ENCODE assay signal across 16 cellular contexts in the genomic region with DNA sequence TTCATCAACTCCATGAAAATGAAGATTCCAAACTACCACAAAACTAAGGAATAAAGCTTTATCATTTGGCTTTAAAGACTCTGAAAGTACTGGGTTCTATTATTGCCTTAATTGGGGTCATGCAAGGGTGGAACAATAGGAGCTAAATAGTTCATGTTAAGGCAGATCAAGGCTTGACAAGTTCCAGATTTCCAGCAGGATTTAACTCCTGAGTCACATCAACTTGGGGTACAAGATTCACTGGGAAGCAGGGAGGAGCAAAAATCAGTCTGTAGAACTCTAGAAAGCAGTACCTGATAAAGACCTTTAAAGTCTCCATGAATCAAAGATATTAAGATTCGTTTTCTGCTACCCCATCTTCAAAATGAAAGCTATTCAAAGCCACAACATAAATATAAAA. TPM values are rescaled to one million over a fixed set of nuclear protein-coding genes. Genes with fewer than 3 reads are reported as not detected.
DNase-seq lines count a peak whose midpoint lies in the region; ATAC-seq and TF ChIP-seq lines count a peak whose summit lies in the region.
"Had no signal": no experiment of that assay in that cellular context is flagged by ENCODE, and none has a peak within 500 bp of the region (broad histone marks: within the 10 kb centered on the region; RNA-seq: fewer than 3 reads in every experiment).

No MANE protein-coding gene starts in this region.

- H3F3A ChIP-seq in GM23248 (ENCODE audit: insufficient read depth) = peaks cover 68% of the 10 kb centered on the region

- no peaks in the 10 kb centered on the region for H4K20me1 ChIP-seq in GM23248 (ENCODE audit: insufficient read depth)

- TF ChIP-seq POLR2A in right lobe of liver (IDR thresholded peaks at IDR 0.05) (no peak), transverse colon (IDR thresholded peaks at IDR 0.05) (no peak), lower leg skin (IDR thresholded peaks at IDR 0.05) (no peak)

- intact Hi-C loops in colonic mucosa (cut with DNase I) (loop anchor here (5.0 kb wide), 1 partner anchor 98 kb away; a partner anchor contains a TSS), right lobe of liver (cut with DNase I) (no loop called here), transverse colon (cut with DNase I; ENCODE audit: low total_unique reads) (loop anchor here (10.0 kb wide), 1 partner anchor 730 kb away; no protein-coding TSS in a partner anchor), lower leg skin (cut with DNase I; ENCODE audit: low total_unique reads) (loop anchor here (10.0 kb wide), 1 partner anchor 90 kb away; no protein-coding TSS in a partner anchor)

- H3K79me2 ChIP-seq in GM23248 (ENCODE audit: insufficient read depth) = no peaks in the 10 kb centered on the region

- no peaks in the 10 kb centered on the region for H3K9me2 ChIP-seq in GM23248 (ENCODE audit: insufficient read depth)

- DNase-seq in GM23248 (no peak), colonic mucosa (no peak), right lobe of liver (no peak), transverse colon (no peak), NCI-H146 (lab: John Stamatoyannopoulos, UW) (no peak), lower leg skin (ENCODE audit: low spot score in 2 of 2) (no peak), amniotic stem cell (lab: John Stamatoyannopoulos, UW) (no peak)
- DNase-seq: KG1, NCI-H1092, NCI-H1694, NCI-H446 treated with DMSO at 0.1 percent for 48 hours, NCI-H748 treated with DMSO at 0.1 percent for 48 hours had no signal

- no peak overlapping the region for H3K4me2 ChIP-seq in GM23248 (ENCODE audit: unreplicated experiment)

- in situ Hi-C loops in GM23248 (cut with MboI) = no loop called here
- in situ Hi-C loops in transverse colon (cut with MboI; ENCODE audit: low pct_ligation_motif_present in 1 of 4, low pct_unique_long_range_greater_than_20kb in 1 of 4, low sequenced_read_pairs in 3 of 4) = loop anchor here (10.0 to 25.0 kb wide), 5 partner anchors 98 to 740 kb away; a partner anchor contains a TSS

- no peak for TF ChIP-seq EP300 in transverse colon (IDR thresholded peaks at IDR 0.05; ENCODE audit: low read depth)

- no peaks in the 10 kb centered on the region for H3K9me3 ChIP-seq in GM23248 (ENCODE audit: low read depth)
- no peaks in the 10 kb centered on the region for H3K9me3 ChIP-seq in colonic mucosa
- H3K9me3 ChIP-seq in right lobe of liver = no peaks in the 10 kb centered on the region
- no peaks in the 10 kb centered on the region for H3K9me3 ChIP-seq in transverse colon
- H3K9me3 ChIP-seq: HAP-1 had no signal

- no peaks in the 10 kb centered on the region for H3K27me3 ChIP-seq in GM23248 (replicated peaks; ENCODE audit: insufficient read depth)
- H3K27me3 ChIP-seq in colonic mucosa = no peaks in the 10 kb centered on the region
- H3K27me3 ChIP-seq in right lobe of liver = no peaks in the 10 kb centered on the region
- no peaks in the 10 kb centered on the region for H3K27me3 ChIP-seq in transverse colon

- peaks cover 65% of the 10 kb centered on the region for H3K4me1 ChIP-seq in GM23248 (ENCODE audit: insufficient read depth)
- no peaks in the 10 kb centered on the region for H3K4me1 ChIP-seq in colonic mucosa
- H3K4me1 ChIP-seq in right lobe of liver = peaks cover 0 to 60% (median 12%) of the 10 kb centered on the region in 4 donors
- H3K4me1 ChIP-seq in transverse colon = peaks cover 0 to 35% (median 14%) of the 10 kb centered on the region in 4 donors

- ATAC-seq in right lobe of liver = no peak
- ATAC-seq: Right ventricle myocardium inferior had no signal

- H3K27ac ChIP-seq in GM23248 (peak overlapping the region; percentile 98; the same call in 1 of the 2 replicates), colonic mucosa (peak overlapping the region; percentile 71), right lobe of liver (peak overlapping the region in 2 of 3 donors; percentile 7 to 97), transverse colon (peak overlapping the region; percentile 57 to 74 (median 72))
- H3K27ac ChIP-seq: C4-2B, SK-N-MC had no signal

- H3K9ac ChIP-seq in GM23248 (no peak overlapping the region), colonic mucosa (ENCODE audit: low read depth in 2 of 2, low read length in 2 of 2) (no peak overlapping the region)

- H3K36me3 ChIP-seq in GM23248 (ENCODE audit: low read depth) (no peaks in the 10 kb centered on the region), colonic mucosa (no peaks in the 10 kb centered on the region), right lobe of liver (no peaks in the 10 kb centered on the region), transverse colon (no peaks in the 10 kb centered on the region)
- H3K36me3 ChIP-seq: HAP-1 had no signal

- no peak for TF ChIP-seq CTCF in colonic mucosa (IDR thresholded peaks at IDR 0.05)
- no peak for TF ChIP-seq CTCF in right lobe of liver (IDR thresholded peaks at IDR 0.05)
- no peak for TF ChIP-seq CTCF in transverse colon (IDR thresholded peaks at IDR 0.05)
- TF ChIP-seq CTCF in lower leg skin (IDR thresholded peaks at IDR 0.05) = no peak

- no peak overlapping the region for H2AFZ ChIP-seq in GM23248

- no peak overlapping the region for H3K4me3 ChIP-seq in GM23248
- no peak overlapping the region for H3K4me3 ChIP-seq in colonic mucosa
- no peak overlapping the region for H3K4me3 ChIP-seq in right lobe of liver
- no peak overlapping the region for H3K4me3 ChIP-seq in transverse colon
- no peak overlapping the region for H3K4me3 ChIP-seq in lower leg skin (ENCODE audit: low read depth, poor library complexity, severe bottlenecking)
- H3K4me3 ChIP-seq: HAP-1, SK-N-MC had no signal

- 87 to 97% methylated on average over 1 of the region's 1 CpG for WGBS in GM23248 (ENCODE audit: low coverage in 1 of 2, low lambda C conversion rate in 2 of 2, missing lambda C conversion rate in 2 of 2), 2 experiments
- WGBS in right lobe of liver (ENCODE audit: insufficient coverage, low coverage, low lambda C conversion rate, missing lambda C conversion rate) = 79% methylated on average over 1 of the region's 1 CpG
- WGBS in transverse colon (ENCODE audit: low coverage in 1 of 2), 2 donors = 74 to 88% methylated on average over 1 of the region's 1 CpG
- 80 to 81% methylated on average over 1 of the region's 1 CpG for WGBS in lower leg skin, 2 donors

RNA-seq across cellular contexts. Expression of a gene that starts 41.9 kb away (rescaled TPM):
- total RNA-seq in GM23248 (2014; rRNA removed; shearing (Covaris generic)) = 144 and 174 TPM in 2 replicates
- polyA plus RNA-seq in GM23248 (2016; fragmentation: Nextera tagmentation; extraction: Ambion mirVana) = 316 and 320 TPM in 2 replicates
- total RNA-seq in colonic mucosa (10 to 100 TPM; 52.8 to 89.6 TPM), right lobe of liver (100 to 1,000 TPM in 3 of 6 experiments, 10 to 100 TPM in 3; 40.2 to 228 (median 82.8) TPM), transverse colon (100 to 1,000 TPM in 1 of 4 donors, 10 to 100 TPM in 3; 50.5 to 112 (median 64.4) TPM), lower leg skin (100 to 1,000 TPM in 2 of 4 donors, 10 to 100 TPM in 2; 67.9 to 136 (median 105) TPM)

Comparison
In these comparisons a context has a peak if more than half of its experiments do, and no peak if none do; other contexts are left out.
1. intact Hi-C loops: an anchor here in colonic mucosa (5.0 kb wide), transverse colon (10.0 kb wide) and lower leg skin (10.0 kb wide); none called in right lobe of liver.